18 cellular contexts compared by ENCODE assay signal in genomic region chr10:73950155-73950554, GRCh38. TPM values are rescaled to one million over a fixed set of nuclear protein-coding genes. Genes with fewer than 3 reads are reported as not detected.
"Had no signal": no experiment of that assay in that cellular context is flagged by ENCODE, and none has a peak within 500 bp of the region (broad histone marks: within the 10 kb centered on the region; RNA-seq: fewer than 3 reads in every experiment).

No MANE protein-coding gene starts in this region.

- H3K4me1 ChIP-seq: esophagus muscularis mucosa, prostate gland had no signal

- H3K9me3 ChIP-seq: esophagus muscularis mucosa, prostate gland had no signal

- H3K27ac ChIP-seq: esophagus muscularis mucosa, prostate gland had no signal

- ATAC-seq: activated naive CD8-positive, alpha-beta T cell treated with anti-CD3 and anti-CD28 coated beads, Interleukin-2, amount 50 U/mL, for 24 hours; naive thymus-derived CD4-positive, alpha-beta T cell; right cardiac atrium; stimulated activated memory B cell treated with anti-CD40 and anti-IgM and Interleukin-4, amounts not matched to agents 10 μg/mL and 1 μg/mL and 100 μg/mL, for 72 hours had no signal

- H3K27ac Mint-ChIP-seq: activated naive CD4-positive, alpha-beta T cell treated with anti-CD3 and anti-CD28 coated beads, Interleukin-2, amount 10 ng/mL, durations not matched to agents 7 days and 5 days; activated naive CD8-positive, alpha-beta T cell treated with anti-CD3 and anti-CD28 coated beads, Interleukin-2, amount 50 U/mL, for 24 hours; dendritic cell treated with granulocyte-macrophage colony-stimulating factor and Interleukin-4, amounts not matched to agents 40 ng/mL and 50 ng/mL, for 4 days; naive thymus-derived CD4-positive, alpha-beta T cell; stimulated activated memory B cell treated with anti-CD40 and anti-IgM and Interleukin-4, amounts not matched to agents 10 μg/mL and 1 μg/mL and 100 μg/mL, for 72 hours had no signal

- H3K36me3 Mint-ChIP-seq: activated naive CD4-positive, alpha-beta T cell treated with anti-CD3 and anti-CD28 coated beads, Interleukin-2, amount 10 ng/mL, durations not matched to agents 7 days and 5 days; naive thymus-derived CD4-positive, alpha-beta T cell; stimulated activated memory B cell treated with anti-CD40 and anti-IgM and Interleukin-4, amounts not matched to agents 10 μg/mL and 1 μg/mL and 100 μg/mL, for 72 hours had no signal

- H3K36me3 ChIP-seq: esophagus muscularis mucosa, prostate gland had no signal

- H3K27me3 Mint-ChIP-seq: activated naive CD8-positive, alpha-beta T cell treated with anti-CD3 and anti-CD28 coated beads, Interleukin-2, amount 50 U/mL, for 24 hours; stimulated activated memory B cell treated with anti-CD40 and anti-IgM and Interleukin-4, amounts not matched to agents 10 μg/mL and 1 μg/mL and 100 μg/mL, for 72 hours had no signal

- H3K9me3 Mint-ChIP-seq: activated naive CD8-positive, alpha-beta T cell treated with anti-CD3 and anti-CD28 coated beads, Interleukin-2, amount 50 U/mL, for 24 hours; dendritic cell treated with granulocyte-macrophage colony-stimulating factor and Interleukin-4, amounts not matched to agents 40 ng/mL and 50 ng/mL, for 4 days; naive thymus-derived CD4-positive, alpha-beta T cell; stimulated activated memory B cell treated with anti-CD40 and anti-IgM and Interleukin-4, amounts not matched to agents 10 μg/mL and 1 μg/mL and 100 μg/mL, for 72 hours had no signal

- H3K27me3 ChIP-seq: esophagus muscularis mucosa had no signal

- FAIRE-seq: small intestine had no signal

- H3K4me3 ChIP-seq: esophagus muscularis mucosa, prostate gland had no signal

- DNase-seq: activated CD4-positive, CD25-positive, alpha-beta regulatory T cell treated with anti-CD3 and anti-CD28 coated beads, Interleukin-2, amount 50 U/mL, for 72 hours; activated CD8-positive, alpha-beta memory T cell treated with anti-CD3 and anti-CD28 coated beads for 24 hours; activated CD8-positive, alpha-beta memory T cell treated with anti-CD3 and anti-CD28 coated beads, Interleukin-2, amount 50 U/mL, for 48 hours; activated effector memory CD4-positive, alpha-beta T cell treated with Interleukin-2 at 50 U/mL for 16 hours; activated naive CD4-positive, alpha-beta T cell treated with anti-CD3 and anti-CD28 coated beads, Interleukin-2, amount 10 ng/mL, durations not matched to agents 7 days and 5 days; activated naive CD8-positive, alpha-beta T cell treated with anti-CD3 and anti-CD28 coated beads, Interleukin-2, amount 50 U/mL, for 24 hours; activated T-cell treated with anti-CD3 and anti-CD28 coated beads, Interleukin-2, amount 50 U/mL, for 48 hours; effector CD8-positive, alpha-beta T cell; naive thymus-derived CD4-positive, alpha-beta T cell; nucleus accumbens; right cardiac atrium; small intestine; stimulated activated CD4-positive, alpha-beta T cell treated with anti-CD3 and anti-CD28 coated beads, Interleukin-4, amount 100 ng/mL, for 4 hours; T1000 had no signal

- H3K4me3 Mint-ChIP-seq: activated naive CD4-positive, alpha-beta T cell treated with anti-CD3 and anti-CD28 coated beads, Interleukin-2, amount 10 ng/mL, durations not matched to agents 7 days and 5 days; activated naive CD8-positive, alpha-beta T cell treated with anti-CD3 and anti-CD28 coated beads, Interleukin-2, amount 50 U/mL, for 24 hours; dendritic cell treated with granulocyte-macrophage colony-stimulating factor and Interleukin-4, amounts not matched to agents 40 ng/mL and 50 ng/mL, for 4 days; naive thymus-derived CD4-positive, alpha-beta T cell; stimulated activated memory B cell treated with anti-CD40 and anti-IgM and Interleukin-4, amounts not matched to agents 10 μg/mL and 1 μg/mL and 100 μg/mL, for 72 hours had no signal

RNA-seq across cellular contexts. Expression of gene PLAU, which starts 39.2 kb away (rescaled TPM):
- polyA plus RNA-seq: naive thymus-derived CD4-positive, alpha-beta T cell had no signal
